Comparison of ENCODE assay signal across 9 cellular contexts in genomic region chr1:156118175-156118868, GRCh38. TPM values are rescaled to one million over a fixed set of nuclear protein-coding genes. Genes with fewer than 3 reads are reported as not detected.
DNase-seq lines count a peak whose midpoint lies in the region; ATAC-seq and TF ChIP-seq lines count a peak whose summit lies in the region.
"Had no signal": no experiment of that assay in that cellular context is flagged by ENCODE, and none has a peak within 500 bp of the region (broad histone marks: within the 10 kb centered on the region; RNA-seq: fewer than 3 reads in every experiment).

No MANE protein-coding gene starts in this region.

- WGBS in trophoblast cell (ENCODE audit: extremely low coverage, insufficient coverage, insufficient read length), result no CpG with 5 or more reads among the region's 8 CpGs

- peaks cover 54% of the 10 kb centered on the region for H3K79me1 ChIP-seq in trophoblast cell (ENCODE audit: low read length)

- H3K14ac ChIP-seq in trophoblast cell (ENCODE audit: low read length), result peak overlapping the region; percentile 78

- no peaks in the 10 kb centered on the region for H3K27me3 ChIP-seq in CD4-positive, alpha-beta memory T cell (ENCODE audit: insufficient read depth, low read length)
- H3K27me3 ChIP-seq in fibroblast of lung (ENCODE audit: control insufficient read depth, insufficient read depth, low read length) (no peaks in the 10 kb centered on the region), trophoblast cell (ENCODE audit: insufficient read depth, low read length) (no peaks in the 10 kb centered on the region), MM.1S (replicated peaks; ENCODE audit: insufficient read depth, low read length) (peaks cover 5% of the 10 kb centered on the region; the same call in 1 of the 2 replicates)

- H3K4me3 ChIP-seq in CD4-positive, alpha-beta memory T cell (ENCODE audit: low read length in 2 of 2), result no peak overlapping the region
- peak overlapping the region; percentile 91 to 100 (median 96) for H3K4me3 ChIP-seq in fibroblast of lung (replicated peaks in 1 of 4; ENCODE audit: control extremely low read depth in 1 of 4, insufficient read depth in 1 of 4, low read depth in 3 of 4, low read length in 4 of 4)
- no peak overlapping the region for H3K4me3 ChIP-seq in trophoblast cell (ENCODE audit: low read depth, low read length)
- no peak overlapping the region for H3K4me3 ChIP-seq in MM.1S (ENCODE audit: low read length)

- H3K18ac ChIP-seq in trophoblast cell (ENCODE audit: low read length), result peak overlapping the region; percentile 86

- CTCF ChIA-PET in CD4-positive, alpha-beta memory T cell (lab: Charles Lee; ENCODE audit: partially characterized antibody), result interaction anchor here (0.8 to 13.8 kb wide), 5 partner anchors 9 to 21 kb away, joined by 3 to 157 read pairs (median 3); no protein-coding TSS in a partner anchor

- H3K4me1 Mint-ChIP-seq in CD4-positive, alpha-beta memory T cell, result peaks cover 25 to 82% (median 47%) of the 10 kb centered on the region in 4 donors
- H3K4me1 Mint-ChIP-seq in T-helper 17 cell, result peaks cover 49% of the 10 kb centered on the region

- peak overlapping the region; percentile 67 for H4K91ac ChIP-seq in trophoblast cell (ENCODE audit: low read depth, low read length)

- POLR2A ChIA-PET in CD4-positive, alpha-beta memory T cell (lab: Charles Lee; ENCODE audit: partially characterized antibody), result interaction anchor here (0.6 to 21.9 kb wide), 3 partner anchors 9 to 110 kb away, joined by 3 to 527 read pairs (median 110); no protein-coding TSS in a partner anchor

- H2AFZ ChIP-seq in fibroblast of lung (ENCODE audit: low read length), result no peak overlapping the region
- no peak overlapping the region for H2AFZ ChIP-seq in trophoblast cell (ENCODE audit: insufficient read depth, low read length, poor library complexity)
- no peak overlapping the region for H2AFZ ChIP-seq in MM.1S (ENCODE audit: low read length)

- ATAC-seq in T-helper 17 cell (no peak), GM21360 (IDR thresholded peaks at IDR 0.05; ENCODE audit: unreplicated experiment) (no peak), GM19328 (IDR thresholded peaks at IDR 0.05; ENCODE audit: unreplicated experiment) (no peak)

- H3K36me3 Mint-ChIP-seq in CD4-positive, alpha-beta memory T cell, result peaks cover 0 to 16% of the 10 kb centered on the region in 2 donors
- peaks cover 5% of the 10 kb centered on the region for H3K36me3 Mint-ChIP-seq in T-helper 17 cell (ENCODE audit: low read depth)

- H2BK5ac ChIP-seq in trophoblast cell (ENCODE audit: low read depth, low read length, poor library complexity), result peak overlapping the region; percentile 51

- H3K9ac ChIP-seq in fibroblast of lung (ENCODE audit: insufficient read depth, low read length), result peak overlapping the region; percentile 53
- H3K9ac ChIP-seq in trophoblast cell (ENCODE audit: low read length), result no peak overlapping the region
- no peak overlapping the region for H3K9ac ChIP-seq in MM.1S (ENCODE audit: low read length)

- H3K4me2 ChIP-seq in fibroblast of lung (ENCODE audit: extremely low read depth, insufficient read depth, low read length), result peak overlapping the region; percentile 90
- H3K4me2 ChIP-seq in trophoblast cell (ENCODE audit: low read length), result peak overlapping the region; percentile 36
- no peak overlapping the region for H3K4me2 ChIP-seq in MM.1S (ENCODE audit: low read depth, low read length)

- no peak overlapping the region for H4K12ac ChIP-seq in trophoblast cell (ENCODE audit: low read depth, low read length)

- H3K23ac ChIP-seq in trophoblast cell (ENCODE audit: low read length), result peak overlapping the region; percentile 22

- H3K27me3 Mint-ChIP-seq in CD4-positive, alpha-beta memory T cell, result no peaks in the 10 kb centered on the region
- no peaks in the 10 kb centered on the region for H3K27me3 Mint-ChIP-seq in T-helper 17 cell

- no peak overlapping the region for H3K27ac ChIP-seq in CD4-positive, alpha-beta memory T cell (ENCODE audit: low read depth, low read length)
- H3K27ac ChIP-seq in fibroblast of lung (ENCODE audit: insufficient read depth, low read length) (peak overlapping the region; percentile 99), trophoblast cell (ENCODE audit: low read depth, low read length) (peak overlapping the region; percentile 91), MM.1S (ENCODE audit: low read length) (no peak overlapping the region)

- peak overlapping the region; percentile 41 for H3K4ac ChIP-seq in trophoblast cell (ENCODE audit: low read depth, low read length)

- no peaks in the 10 kb centered on the region for H3K9me3 ChIP-seq in CD4-positive, alpha-beta memory T cell (ENCODE audit: control insufficient read depth in 1 of 2, low read length in 2 of 2)
- H3K9me3 ChIP-seq in T-helper 17 cell (ENCODE audit: control insufficient read depth, low read length, poor library complexity, severe bottlenecking) (no peaks in the 10 kb centered on the region), fibroblast of lung (ENCODE audit: control insufficient read depth, insufficient read depth, low read depth, low read length) (no peaks in the 10 kb centered on the region), trophoblast cell (ENCODE audit: insufficient read depth, low read depth, low read length) (no peaks in the 10 kb centered on the region), MM.1S (replicated peaks; ENCODE audit: insufficient read depth, low read length) (no peaks in the 10 kb centered on the region)

- H2BK12ac ChIP-seq in trophoblast cell (ENCODE audit: low read length), result peak overlapping the region; percentile 43

- TF ChIP-seq CTCF in fibroblast of lung (conservative IDR thresholded peaks at IDR 0.05 in 1 of 2, IDR thresholded peaks at IDR 0.05 in 1 of 2; ENCODE audit: low read depth in 1 of 2, low read length in 2 of 2) (no peak), MM.1S (IDR thresholded peaks at IDR 0.05; ENCODE audit: low read length) (no peak)

- peaks cover 0 to 4% (median 0%) of the 10 kb centered on the region in 8 donors for H3K9me3 Mint-ChIP-seq in CD4-positive, alpha-beta memory T cell

- H3K9me2 ChIP-seq in MM.1S (replicated peaks; ENCODE audit: insufficient read depth, low read length), result no peaks in the 10 kb centered on the region

- H2BK120ac ChIP-seq in trophoblast cell (ENCODE audit: insufficient read depth, low read length, poor library complexity), result peak overlapping the region; percentile 54

- no peak for DNase-seq in CD4-positive, alpha-beta memory T cell
- DNase-seq in T-helper 17 cell (no peak), fibroblast of lung (ENCODE audit: low read depth in 2 of 2) (no peak), trophoblast cell (peak; percentile 28 to 51), globus pallidus (ENCODE audit: low spot score) (no peak), MM.1S (no peak)

- no peaks in the 10 kb centered on the region for H3K36me3 ChIP-seq in CD4-positive, alpha-beta memory T cell (ENCODE audit: insufficient read depth, low read length)
- H3K36me3 ChIP-seq in fibroblast of lung (ENCODE audit: control insufficient read depth, insufficient read depth, low read length), result peaks cover 4% of the 10 kb centered on the region
- peaks cover 0 to 10% of the 10 kb centered on the region in 2 experiments for H3K36me3 ChIP-seq in trophoblast cell (ENCODE audit: control insufficient read depth in 1 of 2, insufficient read depth in 2 of 2, low read length in 2 of 2)
- no peaks in the 10 kb centered on the region for H3K36me3 ChIP-seq in MM.1S (replicated peaks; ENCODE audit: insufficient read depth, low read length)

- H3K79me2 ChIP-seq in fibroblast of lung (ENCODE audit: control insufficient read depth, insufficient read depth, low read length) (peaks cover 88% of the 10 kb centered on the region), trophoblast cell (ENCODE audit: control insufficient read depth, insufficient read depth, low read length, poor library complexity) (peaks cover 45% of the 10 kb centered on the region), MM.1S (ENCODE audit: low read length) (no peaks in the 10 kb centered on the region)

- peak overlapping the region; percentile 27 for H4K8ac ChIP-seq in trophoblast cell (ENCODE audit: low read depth, low read length)

- H3F3A ChIP-seq in MM.1S (ENCODE audit: insufficient read depth, low read length), result no peaks in the 10 kb centered on the region

- H3K4me3 Mint-ChIP-seq in CD4-positive, alpha-beta memory T cell, result peak overlapping the region; percentile 45 to 81 (median 74)
- H3K4me3 Mint-ChIP-seq in T-helper 17 cell, result peak overlapping the region; percentile 79

- peak overlapping the region; percentile 62 to 95 (median 84) for H3K27ac Mint-ChIP-seq in CD4-positive, alpha-beta memory T cell
- peak overlapping the region; percentile 100 for H3K27ac Mint-ChIP-seq in T-helper 17 cell

- H2AK5ac ChIP-seq in trophoblast cell (ENCODE audit: low read length), result peak overlapping the region; percentile 21

- H4K20me1 ChIP-seq in fibroblast of lung (ENCODE audit: control insufficient read depth, extremely low read depth, insufficient read depth, low read length), result peaks cover 3% of the 10 kb centered on the region
- H4K20me1 ChIP-seq in MM.1S (ENCODE audit: insufficient read depth, low read length), result no peaks in the 10 kb centered on the region

- intact Hi-C loops in CD4-positive, alpha-beta memory T cell (cut with micrococcal nuclease), result no loop called here

- H3K4me1 ChIP-seq in CD4-positive, alpha-beta memory T cell (ENCODE audit: insufficient read depth, low read length), result peaks cover 69% of the 10 kb centered on the region
- H3K4me1 ChIP-seq in fibroblast of lung (ENCODE audit: control insufficient read depth, extremely low read depth, insufficient read depth, low read length) (peaks cover 27% of the 10 kb centered on the region), trophoblast cell (ENCODE audit: control insufficient read depth in 1 of 2, insufficient read depth in 2 of 2, low read length in 2 of 2) (peaks cover 50 to 56% of the 10 kb centered on the region in 2 experiments), MM.1S (ENCODE audit: low read length) (peaks cover 20% of the 10 kb centered on the region)

RNA-seq across cellular contexts. Expression of gene LMNA, which starts 3.8 kb away (rescaled TPM):
- total RNA-seq in CD4-positive, alpha-beta memory T cell, result 10 to 100 TPM; 29.7 to 33.8 TPM
- 10 to 100 TPM; 19.1 to 47.1 TPM for polyA plus RNA-seq in CD4-positive, alpha-beta memory T cell
- 1,000 to 10,000 TPM in 1 of 2 donors, 100 to 1,000 TPM in 1; 919 to 1,908 TPM for total RNA-seq in T-helper 17 cell
- 780 and 1,150 TPM in 2 replicates for total RNA-seq in fibroblast of lung
- polyA plus RNA-seq in fibroblast of lung, result 613 and 813 TPM in 2 replicates
- 891 and 1,369 TPM in 2 replicates for polyA plus RNA-seq in fibroblast of lung (2012)
- polyA minus RNA-seq in fibroblast of lung (ENCODE audit: low replicate concordance), result 720 and 826 TPM in 2 replicates
- 414 and 457 TPM in 2 replicates for polyA plus RNA-seq in trophoblast cell (2013)

RNA-seq across cellular contexts. Expression of gene SEMA4A, which starts 35.1 kb away (rescaled TPM):
- 1 to 10 TPM; 1.2 TPM for total RNA-seq in CD4-positive, alpha-beta memory T cell
- 1 to 10 TPM in 1 of 2 donors, under 1 TPM in 1; 0.88 to 1.3 TPM for polyA plus RNA-seq in CD4-positive, alpha-beta memory T cell
- total RNA-seq in T-helper 17 cell (10 to 100 TPM; 21.7 to 58.1 TPM), fibroblast of lung (0.77 and 0.99 TPM in 2 replicates)
- 0.24 and 0.27 TPM in 2 replicates for polyA plus RNA-seq in fibroblast of lung
- polyA plus RNA-seq in fibroblast of lung (2012), result 0.28 and 0.44 TPM in 2 replicates
- polyA minus RNA-seq in fibroblast of lung (ENCODE audit: low replicate concordance), result 0.27 and 1.8 TPM in 2 replicates
- 0.47 and 0.83 TPM in 2 replicates for polyA plus RNA-seq in trophoblast cell (2013)

RNA-seq across cellular contexts. Expression of gene MEX3A, which starts 36.1 kb away (rescaled TPM):
- not detected for total RNA-seq in CD4-positive, alpha-beta memory T cell
- polyA plus RNA-seq in CD4-positive, alpha-beta memory T cell, result not detected
- total RNA-seq in T-helper 17 cell (not detected), fibroblast of lung (1.5 and 1.7 TPM in 2 replicates)
- polyA plus RNA-seq in fibroblast of lung, result 0.96 and 2.1 TPM in 2 replicates
- 0.94 and 2.9 TPM in 2 replicates for polyA plus RNA-seq in fibroblast of lung (2012)
- 2.4 and 3.9 TPM in 2 replicates for polyA minus RNA-seq in fibroblast of lung (ENCODE audit: low replicate concordance)
- polyA plus RNA-seq in trophoblast cell (2013), result 38.9 and 40.4 TPM in 2 replicates

RNA-seq across cellular contexts. Expression of gene RAB25, which starts 57.4 kb away (rescaled TPM):
- 1 to 10 TPM in 1 of 2 experiments, under 1 TPM in 1; 0.53 to 1.5 TPM for total RNA-seq in CD4-positive, alpha-beta memory T cell
- polyA plus RNA-seq in CD4-positive, alpha-beta memory T cell, result 1 to 10 TPM; 5.9 to 6.6 TPM
- total RNA-seq in T-helper 17 cell, result 1 to 10 TPM; 1.4 to 1.8 TPM
- not detected in 2 replicates for total RNA-seq in fibroblast of lung
- polyA plus RNA-seq in fibroblast of lung, result not detected in 2 replicates
- not detected in 2 replicates for polyA plus RNA-seq in fibroblast of lung (2012)
- polyA minus RNA-seq in fibroblast of lung (ENCODE audit: low replicate concordance), result 1.2 TPM in 1 of 2 replicates, not detected in the other
- 92.3 and 94.0 TPM in 2 replicates for polyA plus RNA-seq in trophoblast cell (2013)
- total RNA-seq: frontal cortex had no signal

Comparison
In these comparisons a context has a peak if more than half of its experiments do, and no peak if none do; other contexts are left out.
1. DNase-seq: peak in trophoblast cell (2 of 2); none in CD4-positive, alpha-beta memory T cell (0 of 5), T-helper 17 cell (0 of 3), fibroblast of lung (0 of 2), globus pallidus (single experiment) and MM.1S (single experiment).
2. H3K27ac ChIP-seq: peak in fibroblast of lung (single experiment) and trophoblast cell (single experiment); none in CD4-positive, alpha-beta memory T cell (single experiment) and MM.1S (single experiment).
3. H3K4me3 ChIP-seq: peak in fibroblast of lung (4 of 4); none in CD4-positive, alpha-beta memory T cell (0 of 2), trophoblast cell (single experiment) and MM.1S (single experiment).
4. RNA of gene LMNA, which starts 3.8 kb away (total RNA-seq): 919 to 1,908 TPM in T-helper 17 cell and 780 to 1,150 TPM in fibroblast of lung; 29.7 to 33.8 TPM in CD4-positive, alpha-beta memory T cell; every median in the first group is over 10 times any median in the second.
5. RNA of gene SEMA4A, which starts 35.1 kb away (total RNA-seq): 21.7 to 58.1 TPM in T-helper 17 cell; 1.2 TPM in CD4-positive, alpha-beta memory T cell and 0.77 to 0.99 TPM in fibroblast of lung; every median in the first group is over 10 times any median in the second.